ENCODE assay signal across 1 cellular context in the genomic region with DNA sequence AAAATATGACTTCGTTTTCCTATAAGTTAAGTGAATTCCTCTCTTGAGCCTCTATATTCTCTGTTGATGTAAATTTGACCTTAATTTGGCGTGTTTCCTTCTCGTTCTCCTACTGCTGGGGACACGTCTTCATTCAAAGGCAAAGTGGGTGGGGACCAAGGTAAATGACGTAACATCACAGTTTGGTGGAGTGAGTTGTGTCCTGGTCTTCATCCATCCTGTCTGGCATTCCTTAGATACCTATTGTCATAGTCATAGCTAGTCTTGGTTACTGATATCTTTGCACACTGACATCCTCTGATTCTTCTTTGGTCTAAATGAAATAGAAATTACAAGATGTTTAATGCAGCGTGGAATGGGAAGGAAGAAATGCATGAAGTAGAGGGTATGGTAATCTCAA.
TF ChIP-seq lines count a peak whose summit lies in the region.

No MANE protein-coding gene starts in this region.

TF ChIP-seq in HepG2, 621 proteins besides CTCF, POLR2A, EP300 and RAD21 (continued from another document):
- TF ChIP-seq FUBP1 (CRISPR knock-in tag; IDR thresholded peaks at IDR 0.05; ENCODE audit: borderline replicate concordance) (no peak), ZMYM4 (CRISPR knock-in tag; IDR thresholded peaks at IDR 0.05) (no peak), ZNF10 (CRISPR knock-in tag; IDR thresholded peaks at IDR 0.05; ENCODE audit: borderline replicate concordance, low read depth) (no peak), ZNF614 (CRISPR knock-in tag; IDR thresholded peaks at IDR 0.05; ENCODE audit: borderline replicate concordance) (no peak), ZNF263 (CRISPR knock-in tag; IDR thresholded peaks at IDR 0.05) (no peak), KMT2A (CRISPR knock-in tag; IDR thresholded peaks at IDR 0.05) (no peak), SAFB2 (CRISPR knock-in tag; IDR thresholded peaks at IDR 0.05; ENCODE audit: borderline replicate concordance, low read depth) (no peak), BRD4 (CRISPR knock-in tag; IDR thresholded peaks at IDR 0.05) (no peak), HDAC6 (IDR thresholded peaks at IDR 0.05; ENCODE audit: low read depth, low read length) (no peak), HHEX (CRISPR knock-in tag; IDR thresholded peaks at IDR 0.05) (no peak), XRCC5 (optimal IDR thresholded peaks at IDR 0.05; ENCODE audit: low read length) (no peak), ZNF547 (CRISPR knock-in tag; IDR thresholded peaks at IDR 0.05) (no peak)
- TF ChIP-seq, protein P1, sequence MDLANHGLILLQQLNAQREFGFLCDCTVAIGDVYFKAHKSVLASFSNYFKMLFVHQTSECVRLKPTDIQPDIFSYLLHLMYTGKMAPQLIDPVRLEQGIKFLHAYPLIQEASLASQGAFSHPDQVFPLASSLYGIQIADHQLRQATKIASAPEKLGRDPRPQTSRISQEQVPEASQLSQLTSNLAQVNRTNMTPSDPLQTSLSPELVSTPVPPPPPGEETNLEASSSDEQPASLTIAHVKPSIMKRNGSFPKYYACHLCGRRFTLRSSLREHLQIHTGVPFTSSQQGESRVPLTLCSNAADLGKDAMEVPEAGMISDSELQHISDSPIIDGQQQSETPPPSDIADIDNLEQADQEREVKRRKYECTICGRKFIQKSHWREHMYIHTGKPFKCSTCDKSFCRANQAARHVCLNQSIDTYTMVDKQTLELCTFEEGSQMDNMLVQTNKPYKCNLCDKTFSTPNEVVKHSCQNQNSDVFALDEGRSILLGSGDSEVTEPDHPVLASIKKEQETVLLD (CRISPR knock-in tag; IDR thresholded peaks at IDR 0.05; ENCODE audit: low read depth) = no peak
- TF ChIP-seq, protein P2, sequence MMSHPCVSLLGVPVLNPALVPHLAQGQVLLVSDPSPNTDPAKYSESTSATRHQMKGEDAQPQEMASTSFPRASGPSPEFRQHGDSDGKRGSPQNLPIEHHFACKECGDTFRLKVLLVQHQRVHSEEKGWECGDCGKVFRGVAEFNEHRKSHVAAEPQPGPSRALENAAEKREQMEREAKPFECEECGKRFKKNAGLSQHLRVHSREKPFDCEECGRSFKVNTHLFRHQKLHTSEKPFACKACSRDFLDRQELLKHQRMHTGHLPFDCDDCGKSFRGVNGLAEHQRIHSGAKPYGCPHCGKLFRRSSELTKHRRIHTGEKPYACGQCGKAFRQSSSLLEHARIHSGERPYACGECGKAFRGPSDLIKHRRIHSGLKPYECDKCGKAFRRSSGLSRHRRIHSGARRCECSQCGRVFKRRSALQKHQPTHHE (CRISPR knock-in tag; IDR thresholded peaks at IDR 0.05; ENCODE audit: borderline replicate concordance) = no peak
